In genomic region chr1:149657746-149658145, GRCh38 we compare ENCODE assay signal across 7 cellular contexts.
DNase-seq lines count a peak whose midpoint lies in the region; FAIRE-seq and TF ChIP-seq lines count a peak whose summit lies in the region.
"Not testable (repeated sequence)": the region's sequence is repeated elsewhere in the genome, so short reads cannot be mapped to it uniquely, and the experiment has no call there.

No MANE protein-coding gene starts in this region.

- H3K27me3 ChIP-seq in astrocyte (ENCODE audit: insufficient read depth, low read length); trophoblast cell (ENCODE audit: insufficient read depth, low read length): not testable (repeated sequence)

- H4K20me1 ChIP-seq in astrocyte (ENCODE audit: insufficient read depth, low read length), result not testable (repeated sequence)

- not testable (repeated sequence) for H3K9ac ChIP-seq in astrocyte (ENCODE audit: low read length); trophoblast cell (ENCODE audit: low read length)

- not testable (repeated sequence) for H3K4ac ChIP-seq in trophoblast cell (ENCODE audit: low read depth, low read length)

- not testable (repeated sequence) for H3K36me3 Mint-ChIP-seq in astrocyte (ENCODE audit: low read depth, unreplicated experiment)

- not testable (repeated sequence) for H3K79me1 ChIP-seq in trophoblast cell (ENCODE audit: low read length)

- not testable (repeated sequence) for TF ChIP-seq CTCF in astrocyte (IDR thresholded peaks at IDR 0.05; ENCODE audit: insufficient read depth, low read depth, low read length); fibroblast of mammary gland (conservative IDR thresholded peaks at IDR 0.05; ENCODE audit: control insufficient read depth, insufficient read depth, low read depth, low read length)

- not testable (repeated sequence) for H2BK5ac ChIP-seq in trophoblast cell (ENCODE audit: low read depth, low read length, poor library complexity)

- not testable (repeated sequence) for H3K18ac ChIP-seq in trophoblast cell (ENCODE audit: low read length)

- H3K4me2 ChIP-seq in astrocyte (ENCODE audit: low read length); trophoblast cell (ENCODE audit: low read length): not testable (repeated sequence)

- not testable (repeated sequence) for H3K23ac ChIP-seq in trophoblast cell (ENCODE audit: low read length)

- H2AK5ac ChIP-seq in trophoblast cell (ENCODE audit: low read length), result not testable (repeated sequence)

- H3K27ac Mint-ChIP-seq in astrocyte (ENCODE audit: unreplicated experiment), result peak overlapping the region; percentile 62

- not testable (repeated sequence) for H3K14ac ChIP-seq in trophoblast cell (ENCODE audit: low read length)

- H3K9me3 Mint-ChIP-seq in astrocyte (ENCODE audit: unreplicated experiment), result not testable (repeated sequence)

- in situ Hi-C loops in SK-MEL-5 (cut with HindIII; ENCODE audit: low pct_unique_long_range_greater_than_20kb, low sequenced_read_pairs), result not testable (repeated sequence)

- not testable (repeated sequence) for H3K79me2 ChIP-seq in astrocyte (ENCODE audit: insufficient read depth, low read length); trophoblast cell (ENCODE audit: control insufficient read depth, insufficient read depth, low read length, poor library complexity)

- not testable (repeated sequence) for H4K91ac ChIP-seq in trophoblast cell (ENCODE audit: low read depth, low read length)

- DNase-seq in LHCN-M2 (ENCODE audit: low read depth) (peak; percentile 0), SK-MEL-5 (ENCODE audit: low read depth, low spot score) (peak; percentile 70), ecto neural progenitor cell (ENCODE audit: low spot score) (peak; percentile 6), fibroblast of mammary gland (ENCODE audit: low read depth) (peak; percentile 1), foreskin melanocyte (peak; percentile 48), trophoblast cell (peak; percentile 1 to 68)
- not testable (repeated sequence) for DNase-seq in astrocyte (ENCODE audit: low read depth)

- not testable (repeated sequence) for H4K8ac ChIP-seq in trophoblast cell (ENCODE audit: low read depth, low read length)

- H2BK120ac ChIP-seq in trophoblast cell (ENCODE audit: insufficient read depth, low read length, poor library complexity), result not testable (repeated sequence)

- not testable (repeated sequence) for H3K27ac ChIP-seq in astrocyte (ENCODE audit: low read depth, low read length); trophoblast cell (ENCODE audit: low read depth, low read length)

- not testable (repeated sequence) for H3K9me3 ChIP-seq in astrocyte (ENCODE audit: insufficient read depth, low read depth, low read length); trophoblast cell (ENCODE audit: insufficient read depth, low read depth, low read length)

- not testable (repeated sequence) for H2BK12ac ChIP-seq in trophoblast cell (ENCODE audit: low read length)

- not testable (repeated sequence) for H4K12ac ChIP-seq in trophoblast cell (ENCODE audit: low read depth, low read length)

- not testable (repeated sequence) for H3K4me3 ChIP-seq in astrocyte (ENCODE audit: insufficient read depth, low read depth, low read length); fibroblast of mammary gland (ENCODE audit: control insufficient read depth, low read depth, low read length); trophoblast cell (ENCODE audit: low read depth, low read length)

- FAIRE-seq in astrocyte (lab: Jason Lieb, UNC), result not testable (repeated sequence)

- not testable (repeated sequence) for H3K36me3 ChIP-seq in astrocyte (ENCODE audit: insufficient read depth, low read length); trophoblast cell (ENCODE audit: control insufficient read depth in 1 of 2, insufficient read depth in 2 of 2, low read length in 2 of 2)

- no CpG with 5 or more reads among the region's 4 CpGs for WGBS in trophoblast cell (ENCODE audit: extremely low coverage, insufficient coverage, insufficient read length)

- not testable (repeated sequence) for H2AFZ ChIP-seq in astrocyte (ENCODE audit: low read depth, low read length); trophoblast cell (ENCODE audit: insufficient read depth, low read length, poor library complexity)

- H3K4me1 Mint-ChIP-seq in astrocyte (ENCODE audit: low read depth, unreplicated experiment), result not testable (repeated sequence)

- not testable (repeated sequence) for H3K27me3 Mint-ChIP-seq in astrocyte (ENCODE audit: low read depth, unreplicated experiment)

- H3K4me1 ChIP-seq in astrocyte (ENCODE audit: insufficient read depth, low read length); trophoblast cell (ENCODE audit: control insufficient read depth in 1 of 2, insufficient read depth in 2 of 2, low read length in 2 of 2): not testable (repeated sequence)

- H3K4me3 Mint-ChIP-seq in astrocyte (ENCODE audit: unreplicated experiment), result not testable (repeated sequence)
